28 cellular contexts compared by ENCODE assay signal in genomic region chr10:19531324-19531723, GRCh38.
"Had no signal": no experiment of that assay in that cellular context is flagged by ENCODE, and none has a peak within 500 bp of the region (broad histone marks: within the 10 kb centered on the region; RNA-seq: fewer than 3 reads in every experiment).

No MANE protein-coding gene starts in this region.

- ATAC-seq: activated CD8-positive, alpha-beta T cell treated with anti-CD3 and anti-CD28 coated beads for 36 hours; activated T-cell treated with anti-CD3 and anti-CD28 coated beads, Interleukin-2, amount 50 U/mL, for 72 hours; activated T-helper 17 cell treated with anti-CD3 and anti-CD28 coated beads, Interleukin-2, amount 50 U/mL, for 72 hours; Right ventricle myocardium inferior had no signal

- H3K27me3 ChIP-seq: brain microvascular endothelial cell, cardiac muscle cell had no signal

- DNase-seq: activated CD4-positive, alpha-beta T cell treated with anti-CD3 and anti-CD28 coated beads, Interleukin-2, amount 10 ng/mL, durations not matched to agents 24 days and 14 days; activated CD4-positive, alpha-beta T cell treated with anti-CD3 and anti-CD28 coated beads, Interleukin-2, amount 50 U/mL, for 4 hours; activated CD8-positive, alpha-beta T cell treated with anti-CD3 and anti-CD28 coated beads for 36 hours; activated effector memory CD4-positive, alpha-beta T cell treated with anti-CD3 and anti-CD28 coated beads, Interleukin-2, amount 50 U/mL, for 16 hours; activated naive CD4-positive, alpha-beta T cell; activated naive CD4-positive, alpha-beta T cell treated with anti-CD3 and anti-CD28 coated beads, Interleukin-2, amount 50 U/mL, for 16 hours; activated naive CD8-positive, alpha-beta T cell treated with anti-CD3 and anti-CD28 coated beads for 36 hours; activated T-cell treated with anti-CD3 and anti-CD28 coated beads, Interleukin-2, amount 50 U/mL, for 1 hour; activated T-cell treated with anti-CD3 and anti-CD28 coated beads, Interleukin-2, amount 50 U/mL, for 72 hours; amniotic stem cell; aorta; brain microvascular endothelial cell; NCI-H1092 treated with DMSO at 0.1 percent for 48 hours; NCI-H1417; NCI-H146; NCI-H187; NCI-H2029 treated with DMSO at 0.1 percent for 48 hours; NCI-H2107; NCI-H2171; NCI-H510A; NCI-H748 treated with DMSO at 0.1 percent for 48 hours; NK-92 treated with Interleukin-12 subunit alpha and Interleukin-12 subunit beta, amount 100 ng/mL, for 24 hours; PC-9; SIG-M5 had no signal

- H3K4me3 ChIP-seq: cardiac muscle cell, PC-9 had no signal

- H3K27ac ChIP-seq: brain microvascular endothelial cell, cardiac muscle cell, PC-9, RWPE1 had no signal

- H3K36me3 ChIP-seq: brain microvascular endothelial cell, cardiac muscle cell had no signal
